ENCODE assay signal across 1 cellular context in genomic region chr18:54871231-54871630, GRCh38.
TF ChIP-seq lines count a peak whose summit lies in the region.

No MANE protein-coding gene starts in this region.

TF ChIP-seq in K562, 482 proteins besides CTCF, POLR2A, EP300 and RAD21 (continued from another document and continues in another):
- TF ChIP-seq E2F6 (IDR thresholded peaks at IDR 0.05; ENCODE audit: borderline replicate concordance in 1 of 2, extremely low read depth in 1 of 2, insufficient read depth in 1 of 2, insufficient read length in 1 of 2, low read depth in 1 of 2, low read length in 1 of 2, poor library complexity in 1 of 2, severe bottlenecking in 1 of 2) (no peak), ZNF280B (CRISPR knock-in tag; IDR thresholded peaks at IDR 0.05) (no peak), ZNF146 (CRISPR knock-in tag; IDR thresholded peaks at IDR 0.05; ENCODE audit: unreplicated experiment) (no peak), NFXL1 (CRISPR knock-in tag; IDR thresholded peaks at IDR 0.05) (no peak), HMG20B (CRISPR knock-in tag; IDR thresholded peaks at IDR 0.05) (no peak), NR4A1 (CRISPR knock-in tag; IDR thresholded peaks at IDR 0.05) (no peak), NR4A1 (tag; IDR thresholded peaks at IDR 0.05) (no peak), SIN3A (IDR thresholded peaks at IDR 0.05; ENCODE audit: borderline replicate concordance in 2 of 2, control insufficient read depth in 1 of 2, low read depth in 2 of 2, low read length in 2 of 2) (no peak), TCF3 (CRISPR knock-in tag; IDR thresholded peaks at IDR 0.05) (peak; percentile 40; the same call in 1 of the 2 replicates), ZNF717 (CRISPR knock-in tag; IDR thresholded peaks at IDR 0.05) (no peak), HDAC8 (tag; IDR thresholded peaks at IDR 0.05) (no peak), ZBTB8A (IDR thresholded peaks at IDR 0.05; ENCODE audit: partially characterized antibody) (no peak), ZNF311 (CRISPR knock-in tag; IDR thresholded peaks at IDR 0.05) (peak; percentile 58; the same call in 1 of the 2 replicates), TAF7 (tag; IDR thresholded peaks at IDR 0.05) (no peak), LCOR (CRISPR knock-in tag; IDR thresholded peaks at IDR 0.05) (no peak), EP400 (IDR thresholded peaks at IDR 0.05) (no peak), ZFPM2 (CRISPR knock-in tag; IDR thresholded peaks at IDR 0.05) (no peak), MEIS2 (IDR thresholded peaks at IDR 0.05; ENCODE audit: partially characterized antibody) (peak; percentile 90), PKNOX1 (IDR thresholded peaks at IDR 0.05) (peak; percentile 49; the same call in 1 of the 2 replicates), POLR3A (IDR thresholded peaks at IDR 0.05; ENCODE audit: borderline replicate concordance, extremely low read depth, insufficient read depth, insufficient read length) (no peak), HCFC1 (IDR thresholded peaks at IDR 0.05; ENCODE audit: low read depth, low read length) (no peak), ZNF165 (CRISPR knock-in tag; IDR thresholded peaks at IDR 0.05; ENCODE audit: borderline replicate concordance) (no peak), ZC3H4 (CRISPR knock-in tag; IDR thresholded peaks at IDR 0.05; ENCODE audit: borderline replicate concordance) (no peak), CHD7 (IDR thresholded peaks at IDR 0.05; ENCODE audit: low read depth, low read length) (no peak), CREB1 (IDR thresholded peaks at IDR 0.05) (no peak), CREB1 (CRISPR knock-in tag; IDR thresholded peaks at IDR 0.05) (no peak), BHLHE40 (IDR thresholded peaks at IDR 0.05; ENCODE audit: low read length) (no peak), TFE3 (CRISPR knock-in tag; IDR thresholded peaks at IDR 0.05) (0 out of 2 replicates have a peak, but pooled peaks have one; percentile 9), DPF2 (IDR thresholded peaks at IDR 0.05) (peak; percentile 39; the same call in 1 of the 2 replicates), ADNP (tag; IDR thresholded peaks at IDR 0.05) (no peak; the same call in none of the 2 replicates), ZNF224 (CRISPR knock-in tag; IDR thresholded peaks at IDR 0.05) (no peak), NONO (IDR thresholded peaks at IDR 0.05; ENCODE audit: low read depth in 2 of 2, low read length in 1 of 2) (no peak), XRCC3 (IDR thresholded peaks at IDR 0.05) (no peak), KDM2B (CRISPR knock-in tag; IDR thresholded peaks at IDR 0.05) (no peak), CUX1 (CRISPR knock-in tag; IDR thresholded peaks at IDR 0.05) (no peak), ZNF12 (CRISPR knock-in tag; IDR thresholded peaks at IDR 0.05) (no peak), ILF3 (IDR thresholded peaks at IDR 0.05; ENCODE audit: borderline replicate concordance) (no peak), ZNF316 (IDR thresholded peaks at IDR 0.05) (0 out of 2 replicates have a peak, but pooled peaks have one; percentile 9), ETV1 (tag; conservative IDR thresholded peaks at IDR 0.05; ENCODE audit: low read depth) (no peak), FOXO4 (CRISPR knock-in tag; IDR thresholded peaks at IDR 0.05) (no peak), ZNF644 (tag; IDR thresholded peaks at IDR 0.05; ENCODE audit: low read depth) (no peak), SIRT6 (IDR thresholded peaks at IDR 0.05; ENCODE audit: low read depth, low read length) (no peak), CBFB (CRISPR knock-in tag; IDR thresholded peaks at IDR 0.05) (no peak)
